Comparison of ENCODE assay signal across 1 cellular context in genomic region chr17:56943505-56944125, GRCh38.
A peak's percentile ranks its signal among the peaks of the same experiment; 100 is the strongest.
TF ChIP-seq lines count a peak whose summit lies in the region.

No MANE protein-coding gene starts in this region.

TF ChIP-seq in HepG2, 621 proteins besides CTCF, POLR2A, EP300 and RAD21 (continues in another document):
- TF ChIP-seq HINFP (CRISPR knock-in tag; IDR thresholded peaks at IDR 0.05; ENCODE audit: low read depth) (no peak), ZNF7 (CRISPR knock-in tag; IDR thresholded peaks at IDR 0.05) (no peak), BRD4 (CRISPR knock-in tag; IDR thresholded peaks at IDR 0.05) (no peak), ATF4 (CRISPR knock-in tag; IDR thresholded peaks at IDR 0.05) (no peak), ZNF138 (CRISPR knock-in tag; IDR thresholded peaks at IDR 0.05; ENCODE audit: low read depth) (no peak), ZNF501 (CRISPR knock-in tag; IDR thresholded peaks at IDR 0.05) (no peak), U2AF1 (optimal IDR thresholded peaks at IDR 0.05; ENCODE audit: low read depth, low read length) (no peak), ZNF781 (CRISPR knock-in tag; IDR thresholded peaks at IDR 0.05; ENCODE audit: borderline replicate concordance, not compliant biosample characterization) (no peak), GTF2F1 (IDR thresholded peaks at IDR 0.05; ENCODE audit: low read length) (no peak), CEBPB (IDR thresholded peaks at IDR 0.05; ENCODE audit: borderline replicate concordance, low read depth, low read length) (peak; percentile 57; the same call in 1 of the 2 replicates), RFX3 (CRISPR knock-in tag; IDR thresholded peaks at IDR 0.05) (no peak), ZNF572 (CRISPR knock-in tag; IDR thresholded peaks at IDR 0.05) (no peak), ATF3 (CRISPR knock-in tag; IDR thresholded peaks at IDR 0.05) (0 out of 2 replicates have a peak, but pooled peaks have one; percentile 15), RBM22 (optimal IDR thresholded peaks at IDR 0.05; ENCODE audit: low read length) (peak; percentile 44), ZFP37 (CRISPR knock-in tag; IDR thresholded peaks at IDR 0.05; ENCODE audit: borderline replicate concordance) (no peak), CEBPG (CRISPR knock-in tag; IDR thresholded peaks at IDR 0.05) (peak; percentile 20; the same call in 1 of the 2 replicates), ZNF556 (CRISPR knock-in tag; IDR thresholded peaks at IDR 0.05; ENCODE audit: borderline replicate concordance) (no peak), MEF2D (CRISPR knock-in tag; IDR thresholded peaks at IDR 0.05) (no peak), ZNF275 (CRISPR knock-in tag; IDR thresholded peaks at IDR 0.05; ENCODE audit: borderline replicate concordance) (no peak), HNRNPUL1 (IDR thresholded peaks at IDR 0.05; ENCODE audit: low read depth, low read length) (no peak), ZNF704 (CRISPR knock-in tag; IDR thresholded peaks at IDR 0.05; ENCODE audit: borderline replicate concordance) (no peak), ZNF775 (CRISPR knock-in tag; IDR thresholded peaks at IDR 0.05; ENCODE audit: borderline replicate concordance) (no peak), ZNF207 (IDR thresholded peaks at IDR 0.05; ENCODE audit: borderline replicate concordance) (no peak), ZNF552 (CRISPR knock-in tag; IDR thresholded peaks at IDR 0.05; ENCODE audit: borderline replicate concordance) (no peak), IRF2 (CRISPR knock-in tag; IDR thresholded peaks at IDR 0.05) (no peak), ZNF770 (CRISPR knock-in tag; IDR thresholded peaks at IDR 0.05) (peak; percentile 73; the same call in 1 of the 2 replicates), FOSL2 (CRISPR knock-in tag; IDR thresholded peaks at IDR 0.05) (peak; percentile 61), MAFK (conservative IDR thresholded peaks at IDR 0.05 in 1 of 2, IDR thresholded peaks at IDR 0.05 in 1 of 2; ENCODE audit: low read length in 2 of 2) (no peak), NCOA5 (CRISPR knock-in tag; IDR thresholded peaks at IDR 0.05) (no peak), ZNF703 (CRISPR knock-in tag; IDR thresholded peaks at IDR 0.05; ENCODE audit: borderline replicate concordance) (no peak), DMAP1 (CRISPR knock-in tag; IDR thresholded peaks at IDR 0.05) (no peak), SP4 (CRISPR knock-in tag; IDR thresholded peaks at IDR 0.05) (no peak), ZNF549 (CRISPR knock-in tag; IDR thresholded peaks at IDR 0.05) (no peak), ZFP36L1 (CRISPR knock-in tag; IDR thresholded peaks at IDR 0.05) (no peak), CEBPZ (IDR thresholded peaks at IDR 0.05; ENCODE audit: low read length) (no peak), GATA4 (IDR thresholded peaks at IDR 0.05; ENCODE audit: borderline replicate concordance, low read depth) (no peak), MTERF4 (CRISPR knock-in tag; IDR thresholded peaks at IDR 0.05) (no peak), HNF4G (IDR thresholded peaks at IDR 0.05; ENCODE audit: borderline replicate concordance, low read depth, low read length) (no peak), HNF4G (CRISPR knock-in tag; IDR thresholded peaks at IDR 0.05; ENCODE audit: borderline replicate concordance, low read depth) (no peak), HMGXB4 (CRISPR knock-in tag; IDR thresholded peaks at IDR 0.05; ENCODE audit: borderline replicate concordance in 1 of 2, low read depth in 1 of 2) (no peak), ZBTB7A (CRISPR knock-in tag; IDR thresholded peaks at IDR 0.05) (no peak), TFE3 (CRISPR knock-in tag; IDR thresholded peaks at IDR 0.05) (no peak), ZNF543 (CRISPR knock-in tag; IDR thresholded peaks at IDR 0.05) (no peak), FOXA1 (IDR thresholded peaks at IDR 0.05) (no peak), FOXA1 (CRISPR knock-in tag; IDR thresholded peaks at IDR 0.05) (no peak), ZNF749 (CRISPR knock-in tag; IDR thresholded peaks at IDR 0.05; ENCODE audit: borderline replicate concordance) (no peak), ZNF282 (IDR thresholded peaks at IDR 0.05; ENCODE audit: partially characterized antibody) (no peak), ZNF546 (CRISPR knock-in tag; conservative IDR thresholded peaks at IDR 0.05) (no peak), PRPF4 (IDR thresholded peaks at IDR 0.05; ENCODE audit: low read depth, low read length, poor library complexity, severe bottlenecking) (no peak), SIN3B (IDR thresholded peaks at IDR 0.05; ENCODE audit: low read length) (no peak), MAFG (CRISPR knock-in tag; IDR thresholded peaks at IDR 0.05) (no peak)
- TF ChIP-seq, protein P1, sequence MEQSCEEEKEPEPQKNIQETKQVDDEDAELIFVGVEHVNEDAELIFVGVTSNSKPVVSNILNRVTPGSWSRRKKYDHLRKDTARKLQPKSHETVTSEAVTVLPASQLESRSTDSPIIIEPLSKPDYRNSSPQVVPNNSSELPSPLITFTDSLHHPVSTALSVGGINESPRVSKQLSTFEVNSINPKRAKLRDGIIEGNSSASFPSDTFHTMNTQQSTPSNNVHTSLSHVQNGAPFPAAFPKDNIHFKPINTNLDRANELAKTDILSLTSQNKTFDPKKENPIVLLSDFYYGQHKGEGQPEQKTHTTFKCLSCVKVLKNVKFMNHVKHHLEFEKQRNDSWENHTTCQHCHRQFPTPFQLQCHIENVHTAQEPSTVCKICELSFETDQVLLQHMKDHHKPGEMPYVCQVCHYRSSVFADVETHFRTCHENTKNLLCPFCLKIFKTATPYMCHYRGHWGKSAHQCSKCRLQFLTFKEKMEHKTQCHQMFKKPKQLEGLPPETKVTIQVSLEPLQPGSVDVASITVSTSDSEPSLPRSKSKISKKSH (CRISPR knock-in tag; IDR thresholded peaks at IDR 0.05; ENCODE audit: borderline replicate concordance): no peak
- TF ChIP-seq, protein P2, sequence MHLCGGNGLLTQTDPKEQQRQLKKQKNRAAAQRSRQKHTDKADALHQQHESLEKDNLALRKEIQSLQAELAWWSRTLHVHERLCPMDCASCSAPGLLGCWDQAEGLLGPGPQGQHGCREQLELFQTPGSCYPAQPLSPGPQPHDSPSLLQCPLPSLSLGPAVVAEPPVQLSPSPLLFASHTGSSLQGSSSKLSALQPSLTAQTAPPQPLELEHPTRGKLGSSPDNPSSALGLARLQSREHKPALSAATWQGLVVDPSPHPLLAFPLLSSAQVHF (CRISPR knock-in tag; IDR thresholded peaks at IDR 0.05): no peak
